8 cellular contexts compared by ENCODE assay signal in the genomic region with DNA sequence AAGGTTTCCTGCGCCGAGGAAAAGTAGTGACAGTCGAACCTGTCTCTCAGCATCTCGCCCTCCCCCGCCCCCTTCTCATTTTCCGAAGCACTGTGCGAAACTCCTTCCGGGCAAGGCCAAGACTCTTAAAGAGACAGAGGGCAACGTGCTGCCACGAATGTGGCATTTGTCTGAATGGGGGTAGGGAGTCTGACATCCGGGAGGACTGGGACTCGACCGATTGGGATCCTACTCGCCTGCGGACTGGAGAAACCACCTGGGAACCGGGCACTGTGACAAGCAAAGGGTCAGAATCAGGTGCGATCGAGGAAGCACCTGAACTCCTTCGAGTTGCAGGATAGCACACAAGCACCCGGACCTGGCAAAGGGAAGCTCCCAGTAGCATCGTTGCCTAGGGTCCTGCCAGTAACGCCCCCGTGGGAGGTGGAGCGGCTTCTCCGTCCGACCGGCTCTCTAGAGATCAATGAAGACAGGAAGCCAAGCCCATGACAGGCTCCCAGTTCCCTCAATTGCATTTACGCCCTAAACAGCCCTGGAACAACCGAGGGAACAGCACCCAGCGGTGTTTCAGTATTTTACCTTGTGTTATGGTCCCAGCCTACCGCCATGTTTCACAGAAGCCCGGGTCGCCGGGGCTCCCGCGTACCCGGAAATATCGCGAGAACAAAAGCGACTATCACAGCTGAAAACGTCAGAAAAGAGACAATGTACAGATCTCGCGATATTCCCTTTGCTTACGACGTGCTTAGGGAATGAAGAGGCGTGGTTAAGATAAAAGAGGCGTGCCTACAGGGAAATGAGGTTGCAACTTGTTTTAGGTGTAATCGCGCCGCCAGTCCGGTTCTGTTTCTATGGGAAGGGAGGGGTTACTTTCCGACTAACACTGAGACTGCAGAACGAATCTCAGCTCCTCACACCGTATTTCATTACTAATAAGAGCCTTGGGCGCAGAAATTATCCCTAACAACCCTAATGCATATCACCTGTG. TPM values are rescaled to one million over a fixed set of nuclear protein-coding genes. Genes with fewer than 3 reads are reported as not detected.
DNase-seq lines count a peak whose midpoint lies in the region; ATAC-seq and TF ChIP-seq lines count a peak whose summit lies in the region.

A gene with protein sequence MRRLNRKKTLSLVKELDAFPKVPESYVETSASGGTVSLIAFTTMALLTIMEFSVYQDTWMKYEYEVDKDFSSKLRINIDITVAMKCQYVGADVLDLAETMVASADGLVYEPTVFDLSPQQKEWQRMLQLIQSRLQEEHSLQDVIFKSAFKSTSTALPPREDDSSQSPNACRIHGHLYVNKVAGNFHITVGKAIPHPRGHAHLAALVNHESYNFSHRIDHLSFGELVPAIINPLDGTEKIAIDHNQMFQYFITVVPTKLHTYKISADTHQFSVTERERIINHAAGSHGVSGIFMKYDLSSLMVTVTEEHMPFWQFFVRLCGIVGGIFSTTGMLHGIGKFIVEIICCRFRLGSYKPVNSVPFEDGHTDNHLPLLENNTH (minus strand): TSS at position 637 of the 988 bp plus-strand sequence. CDS start 9,539 bp downstream, outside the sequence.

- peak within 1 kb of the TSS; percentile 95 for H3K4me3 Mint-ChIP-seq in HFFc6
- H3K4me3 Mint-ChIP-seq in activated naive CD4-positive, alpha-beta T cell treated with anti-CD3 and anti-CD28 coated beads, Interleukin-2, amount 10 ng/mL, durations not matched to agents 7 days and 5 days, result peak within 1 kb of the TSS; percentile 92

- peak; percentile 91 for TF ChIP-seq POLR2A in NB4 (IDR thresholded peaks at IDR 0.05; ENCODE audit: extremely low read depth, insufficient read length)
- peak; percentile 19 to 39 for TF ChIP-seq POLR2A in gastroesophageal sphincter (IDR thresholded peaks at IDR 0.05)

- WGBS in gastroesophageal sphincter (ENCODE audit: low coverage in 1 of 2), 2 donors, result 0 to 1% methylated on average over 25 to 35 of the region's 55 CpGs

- ATAC-seq in gastroesophageal sphincter, result peak; percentile 96

- peak within 1 kb of the TSS; percentile 98 for H3K9ac ChIP-seq in SK-N-MC (ENCODE audit: insufficient read length)

- H3K9me3 Mint-ChIP-seq in HFFc6, result no peaks in the 10 kb centered on the region
- H3K9me3 Mint-ChIP-seq in activated naive CD4-positive, alpha-beta T cell treated with anti-CD3 and anti-CD28 coated beads, Interleukin-2, amount 10 ng/mL, durations not matched to agents 7 days and 5 days, result no peaks in the 10 kb centered on the region

- H3K36me3 ChIP-seq in SK-N-MC (ENCODE audit: insufficient read depth, low read length) (peaks cover 19% of the 10 kb centered on the region), gastroesophageal sphincter (no peaks in the 10 kb centered on the region), neutrophil (peaks cover 15% of the 10 kb centered on the region)

- H3K4me3 ChIP-seq in NB4 (ENCODE audit: low read depth, low read length) (peak within 1 kb of the TSS; percentile 80), SK-N-MC (peak within 1 kb of the TSS; percentile 95), gastroesophageal sphincter (peak within 1 kb of the TSS; percentile 75 to 86), neutrophil (ENCODE audit: low read depth in 1 of 2, low read length in 1 of 2) (peak within 1 kb of the TSS; percentile 97 to 98)

- no peaks in the 10 kb centered on the region for H3K27me3 ChIP-seq in gastroesophageal sphincter
- no peaks in the 10 kb centered on the region for H3K27me3 ChIP-seq in neutrophil

- DNase-seq in GM04503 (ENCODE audit: low read depth) (peak; percentile 87), HFFc6 (peak; percentile 99), NB4 (ENCODE audit: low read depth) (peak; percentile 100), SK-N-MC (ENCODE audit: low read depth, low spot score) (peak; percentile 99), substantia nigra (lab: John Stamatoyannopoulos, UW) (peak; percentile 27 to 95 (median 72))
- DNase-seq in activated naive CD4-positive, alpha-beta T cell treated with anti-CD3 and anti-CD28 coated beads, Interleukin-2, amount 10 ng/mL, durations not matched to agents 7 days and 5 days, result peak; percentile 94

- peaks cover 13% of the 10 kb centered on the region; the same call in 1 of the 2 replicates for H3K36me3 Mint-ChIP-seq in HFFc6 (ENCODE audit: low read depth)
- peaks cover 14% of the 10 kb centered on the region for H3K36me3 Mint-ChIP-seq in activated naive CD4-positive, alpha-beta T cell treated with anti-CD3 and anti-CD28 coated beads, Interleukin-2, amount 10 ng/mL, durations not matched to agents 7 days and 5 days

- peak within 1 kb of the TSS; percentile 92 for H3K27ac Mint-ChIP-seq in HFFc6
- peak within 1 kb of the TSS; percentile 98 for H3K27ac Mint-ChIP-seq in activated naive CD4-positive, alpha-beta T cell treated with anti-CD3 and anti-CD28 coated beads, Interleukin-2, amount 10 ng/mL, durations not matched to agents 7 days and 5 days

- H3K27me3 Mint-ChIP-seq in HFFc6 (ENCODE audit: insufficient read depth), result peaks cover 6% of the 10 kb centered on the region
- H3K27me3 Mint-ChIP-seq in activated naive CD4-positive, alpha-beta T cell treated with anti-CD3 and anti-CD28 coated beads, Interleukin-2, amount 10 ng/mL, durations not matched to agents 7 days and 5 days, result peaks cover 3% of the 10 kb centered on the region

- peaks cover 28% of the 10 kb centered on the region for H3K4me1 Mint-ChIP-seq in HFFc6 (ENCODE audit: low read depth)
- H3K4me1 Mint-ChIP-seq in activated naive CD4-positive, alpha-beta T cell treated with anti-CD3 and anti-CD28 coated beads, Interleukin-2, amount 10 ng/mL, durations not matched to agents 7 days and 5 days, result peaks cover 42% of the 10 kb centered on the region

- TF ChIP-seq CTCF in HFFc6 (IDR thresholded peaks at IDR 0.05) (no peak), NB4 (IDR thresholded peaks at IDR 0.05; ENCODE audit: low read depth, low read length) (no peak), gastroesophageal sphincter (IDR thresholded peaks at IDR 0.05) (no peak), neutrophil (IDR thresholded peaks at IDR 0.05) (no peak)

- H3K4me1 ChIP-seq in gastroesophageal sphincter (peaks cover 3 to 19% (median 7%) of the 10 kb centered on the region in 3 donors), neutrophil (ENCODE audit: control insufficient read depth in 1 of 2, insufficient read depth in 1 of 2, low read depth in 1 of 2, low read length in 1 of 2) (peaks cover 19 to 25% of the 10 kb centered on the region in 2 experiments)

- H3K27ac ChIP-seq in SK-N-MC, result peak within 1 kb of the TSS; percentile 88
- peak within 1 kb of the TSS; percentile 74 to 87 (median 86) for H3K27ac ChIP-seq in gastroesophageal sphincter
- H3K27ac ChIP-seq in neutrophil, result peak within 1 kb of the TSS; percentile 92
- H3K27ac ChIP-seq in substantia nigra (ENCODE audit: low read depth, low read length, poor library complexity, severe bottlenecking), result peak within 1 kb of the TSS; percentile 84

- CTCF ChIA-PET in activated naive CD4-positive, alpha-beta T cell treated with anti-CD3 and anti-CD28 coated beads, Interleukin-2, amount 10 ng/mL, durations not matched to agents 7 days and 5 days (lab: Charles Lee), result no interaction called here

- TF ChIP-seq EP300 in gastroesophageal sphincter (IDR thresholded peaks at IDR 0.05), result no peak

- H3K9me3 ChIP-seq in SK-N-MC (ENCODE audit: low read depth, low read length) (no peaks in the 10 kb centered on the region), gastroesophageal sphincter (no peaks in the 10 kb centered on the region), neutrophil (no peaks in the 10 kb centered on the region)

RNA-seq across cellular contexts. Expression of the gene that starts here (rescaled TPM):
- 100 to 1,000 TPM; 131 to 161 (median 152) TPM for total RNA-seq in HFFc6 (2021; fragmentation: NEBNext Ultra II Directional; extraction: Animal tissue kit (Norgen Biotek cat#: 25700))
- total RNA-seq in gastroesophageal sphincter, result 100 to 1,000 TPM in 1 of 4 donors, 10 to 100 TPM in 3; 53.6 to 111 (median 71.4) TPM

Comparison
In these comparisons a context has a peak if more than half of its experiments do, and no peak if none do; other contexts are left out.
1. Peak in every context shown above with its lines: DNase-seq, ATAC-seq, H3K4me3 ChIP-seq and H3K27ac ChIP-seq.